ENCODE assay signal across 1 cellular context in the genomic region with DNA sequence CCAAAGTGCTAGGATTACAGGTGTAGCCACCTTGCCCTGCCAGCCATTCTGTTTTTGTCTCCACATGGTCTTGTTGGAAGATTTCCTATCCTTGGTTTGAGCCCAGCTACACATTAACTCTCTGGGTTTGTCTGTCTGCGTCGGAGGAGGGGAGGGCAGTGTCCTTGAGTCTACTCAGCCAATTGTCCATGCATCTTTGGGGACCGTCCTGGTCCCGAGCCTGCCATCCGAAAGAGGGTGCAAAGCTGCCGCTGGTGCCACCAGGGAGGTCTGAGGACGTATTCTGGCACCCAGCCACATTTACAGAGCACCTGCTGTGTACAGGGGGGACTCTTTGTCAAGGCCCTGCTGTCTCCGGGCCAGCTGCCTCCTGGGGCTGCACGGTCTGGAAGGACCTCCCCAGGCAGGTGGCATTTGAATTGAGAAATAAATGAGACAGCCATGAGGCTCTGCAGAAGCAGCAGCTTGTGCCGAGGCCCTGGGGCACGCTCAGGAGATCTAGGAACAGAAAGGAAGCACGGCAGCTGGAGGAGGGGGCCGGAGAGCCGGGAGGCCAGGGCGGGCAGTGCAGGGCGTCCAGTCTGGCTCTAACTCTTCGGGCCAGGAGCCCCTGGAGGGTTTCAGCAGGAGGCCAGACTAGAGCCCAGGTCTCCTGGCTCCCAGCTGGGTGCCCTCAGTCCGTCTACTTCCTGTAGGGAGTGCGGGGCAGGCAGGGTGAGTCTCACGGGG.
TF ChIP-seq lines count a peak whose summit lies in the region.

No MANE protein-coding gene starts in this region.

TF ChIP-seq in HepG2, 621 proteins besides CTCF, POLR2A, EP300 and RAD21 (continued from another document and continues in another):
- TF ChIP-seq, protein P1, sequence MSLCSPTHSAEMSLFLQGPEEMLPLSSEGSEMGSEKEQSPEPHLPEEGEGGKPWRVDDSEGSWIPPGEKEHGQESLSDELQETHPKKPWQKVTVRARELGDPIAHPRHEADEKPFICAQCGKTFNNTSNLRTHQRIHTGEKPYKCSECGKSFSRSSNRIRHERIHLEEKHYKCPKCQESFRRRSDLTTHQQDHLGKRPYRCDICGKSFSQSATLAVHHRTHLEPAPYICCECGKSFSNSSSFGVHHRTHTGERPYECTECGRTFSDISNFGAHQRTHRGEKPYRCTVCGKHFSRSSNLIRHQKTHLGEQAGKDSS (CRISPR knock-in tag; IDR thresholded peaks at IDR 0.05; ENCODE audit: borderline replicate concordance, low read depth), result no peak
- TF ChIP-seq, protein P2, sequence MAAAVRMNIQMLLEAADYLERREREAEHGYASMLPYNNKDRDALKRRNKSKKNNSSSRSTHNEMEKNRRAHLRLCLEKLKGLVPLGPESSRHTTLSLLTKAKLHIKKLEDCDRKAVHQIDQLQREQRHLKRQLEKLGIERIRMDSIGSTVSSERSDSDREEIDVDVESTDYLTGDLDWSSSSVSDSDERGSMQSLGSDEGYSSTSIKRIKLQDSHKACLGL (CRISPR knock-in tag; IDR thresholded peaks at IDR 0.05), result no peak
- TF ChIP-seq ZNF230 (CRISPR knock-in tag; IDR thresholded peaks at IDR 0.05), result no peak
- no peak for TF ChIP-seq ZNF362 (CRISPR knock-in tag; IDR thresholded peaks at IDR 0.05; ENCODE audit: borderline replicate concordance)
- no peak for TF ChIP-seq SMAD9 (CRISPR knock-in tag; IDR thresholded peaks at IDR 0.05)
- TF ChIP-seq, protein P3, sequence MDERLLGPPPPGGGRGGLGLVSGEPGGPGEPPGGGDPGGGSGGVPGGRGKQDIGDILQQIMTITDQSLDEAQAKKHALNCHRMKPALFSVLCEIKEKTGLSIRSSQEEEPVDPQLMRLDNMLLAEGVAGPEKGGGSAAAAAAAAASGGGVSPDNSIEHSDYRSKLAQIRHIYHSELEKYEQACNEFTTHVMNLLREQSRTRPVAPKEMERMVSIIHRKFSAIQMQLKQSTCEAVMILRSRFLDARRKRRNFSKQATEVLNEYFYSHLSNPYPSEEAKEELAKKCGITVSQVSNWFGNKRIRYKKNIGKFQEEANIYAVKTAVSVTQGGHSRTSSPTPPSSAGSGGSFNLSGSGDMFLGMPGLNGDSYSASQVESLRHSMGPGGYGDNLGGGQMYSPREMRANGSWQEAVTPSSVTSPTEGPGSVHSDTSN (CRISPR knock-in tag; IDR thresholded peaks at IDR 0.05), result no peak
- TF ChIP-seq ISL2 (CRISPR knock-in tag; IDR thresholded peaks at IDR 0.05), result no peak
- TF ChIP-seq RERE (CRISPR knock-in tag; IDR thresholded peaks at IDR 0.05; ENCODE audit: low read depth), result no peak
- TF ChIP-seq JDP2 (CRISPR knock-in tag; IDR thresholded peaks at IDR 0.05; ENCODE audit: borderline replicate concordance), result no peak
- TF ChIP-seq GABPB1 (CRISPR knock-in tag; IDR thresholded peaks at IDR 0.05), result 0 out of 2 replicates have a peak, but pooled peaks have one; percentile 23
- no peak for TF ChIP-seq TIGD3 (CRISPR knock-in tag; IDR thresholded peaks at IDR 0.05; ENCODE audit: borderline replicate concordance)
- no peak for TF ChIP-seq ATF1 (CRISPR knock-in tag; IDR thresholded peaks at IDR 0.05)
- no peak for TF ChIP-seq ZNF101 (CRISPR knock-in tag; IDR thresholded peaks at IDR 0.05; ENCODE audit: borderline replicate concordance, low read depth)
- TF ChIP-seq ZNF441 (CRISPR knock-in tag; IDR thresholded peaks at IDR 0.05; ENCODE audit: borderline replicate concordance), result no peak
- TF ChIP-seq, protein P4, sequence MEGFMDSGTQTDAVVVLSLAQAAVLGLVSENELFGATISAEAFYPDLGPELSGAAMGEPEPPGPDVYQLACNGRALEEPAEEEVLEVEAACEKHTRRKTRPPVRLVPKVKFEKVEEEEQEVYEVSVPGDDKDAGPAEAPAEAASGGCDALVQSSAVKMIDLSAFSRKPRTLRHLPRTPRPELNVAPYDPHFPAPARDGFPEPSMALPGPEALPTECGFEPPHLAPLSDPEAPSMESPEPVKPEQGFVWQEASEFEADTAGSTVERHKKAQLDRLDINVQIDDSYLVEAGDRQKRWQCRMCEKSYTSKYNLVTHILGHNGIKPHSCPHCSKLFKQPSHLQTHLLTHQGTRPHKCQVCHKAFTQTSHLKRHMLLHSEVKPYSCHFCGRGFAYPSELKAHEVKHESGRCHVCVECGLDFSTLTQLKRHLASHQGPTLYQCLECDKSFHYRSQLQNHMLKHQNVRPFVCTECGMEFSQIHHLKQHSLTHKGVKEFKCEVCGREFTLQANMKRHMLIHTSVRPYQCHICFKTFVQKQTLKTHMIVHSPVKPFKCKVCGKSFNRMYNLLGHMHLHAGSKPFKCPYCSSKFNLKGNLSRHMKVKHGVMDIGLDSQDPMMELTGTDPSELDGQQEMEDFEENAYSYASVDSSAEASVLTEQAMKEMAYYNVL (CRISPR knock-in tag; IDR thresholded peaks at IDR 0.05; ENCODE audit: borderline replicate concordance), result peak; percentile 14; the same call in 1 of the 2 replicates
- no peak for TF ChIP-seq TFAP4 (IDR thresholded peaks at IDR 0.05; ENCODE audit: borderline replicate concordance, low read depth)
- TF ChIP-seq HIVEP1 (CRISPR knock-in tag; IDR thresholded peaks at IDR 0.05), result no peak; the same call in 1 of the 2 replicates
- TF ChIP-seq ZNF75D (CRISPR knock-in tag; IDR thresholded peaks at IDR 0.05; ENCODE audit: borderline replicate concordance), result no peak
- no peak for TF ChIP-seq GPN1 (CRISPR knock-in tag; IDR thresholded peaks at IDR 0.05; ENCODE audit: borderline replicate concordance)
- no peak for TF ChIP-seq FOXK1 (CRISPR knock-in tag; IDR thresholded peaks at IDR 0.05; ENCODE audit: borderline replicate concordance, low read depth)
- TF ChIP-seq KDM5B (CRISPR knock-in tag; IDR thresholded peaks at IDR 0.05; ENCODE audit: borderline replicate concordance), result no peak
- TF ChIP-seq DR1 (CRISPR knock-in tag; IDR thresholded peaks at IDR 0.05), result no peak
- no peak for TF ChIP-seq HNF4A (CRISPR knock-in tag; IDR thresholded peaks at IDR 0.05)
- TF ChIP-seq ZNF768 (CRISPR knock-in tag; IDR thresholded peaks at IDR 0.05), result peak; percentile 2; the same call in 1 of the 2 replicates
- TF ChIP-seq ZNF296 (CRISPR knock-in tag; conservative IDR thresholded peaks at IDR 0.05), result no peak
- TF ChIP-seq TCF7L2 (IDR thresholded peaks at IDR 0.05; ENCODE audit: low read depth, low read length), result no peak
- TF ChIP-seq PAWR (CRISPR knock-in tag; IDR thresholded peaks at IDR 0.05; ENCODE audit: borderline replicate concordance), result no peak
- TF ChIP-seq THAP11 (CRISPR knock-in tag; IDR thresholded peaks at IDR 0.05), result no peak; the same call in 1 of the 2 replicates
- TF ChIP-seq ZNF276 (CRISPR knock-in tag; IDR thresholded peaks at IDR 0.05; ENCODE audit: low read depth), result no peak
- TF ChIP-seq ZNF660 (CRISPR knock-in tag; IDR thresholded peaks at IDR 0.05; ENCODE audit: borderline replicate concordance, low read depth), result no peak
- TF ChIP-seq, protein P5, sequence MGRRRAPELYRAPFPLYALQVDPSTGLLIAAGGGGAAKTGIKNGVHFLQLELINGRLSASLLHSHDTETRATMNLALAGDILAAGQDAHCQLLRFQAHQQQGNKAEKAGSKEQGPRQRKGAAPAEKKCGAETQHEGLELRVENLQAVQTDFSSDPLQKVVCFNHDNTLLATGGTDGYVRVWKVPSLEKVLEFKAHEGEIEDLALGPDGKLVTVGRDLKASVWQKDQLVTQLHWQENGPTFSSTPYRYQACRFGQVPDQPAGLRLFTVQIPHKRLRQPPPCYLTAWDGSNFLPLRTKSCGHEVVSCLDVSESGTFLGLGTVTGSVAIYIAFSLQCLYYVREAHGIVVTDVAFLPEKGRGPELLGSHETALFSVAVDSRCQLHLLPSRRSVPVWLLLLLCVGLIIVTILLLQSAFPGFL (CRISPR knock-in tag; IDR thresholded peaks at IDR 0.05), result no peak
- no peak for TF ChIP-seq NFE2L2 (IDR thresholded peaks at IDR 0.05; ENCODE audit: low read length)
